1 cellular context compared by ENCODE assay signal in the genomic region with DNA sequence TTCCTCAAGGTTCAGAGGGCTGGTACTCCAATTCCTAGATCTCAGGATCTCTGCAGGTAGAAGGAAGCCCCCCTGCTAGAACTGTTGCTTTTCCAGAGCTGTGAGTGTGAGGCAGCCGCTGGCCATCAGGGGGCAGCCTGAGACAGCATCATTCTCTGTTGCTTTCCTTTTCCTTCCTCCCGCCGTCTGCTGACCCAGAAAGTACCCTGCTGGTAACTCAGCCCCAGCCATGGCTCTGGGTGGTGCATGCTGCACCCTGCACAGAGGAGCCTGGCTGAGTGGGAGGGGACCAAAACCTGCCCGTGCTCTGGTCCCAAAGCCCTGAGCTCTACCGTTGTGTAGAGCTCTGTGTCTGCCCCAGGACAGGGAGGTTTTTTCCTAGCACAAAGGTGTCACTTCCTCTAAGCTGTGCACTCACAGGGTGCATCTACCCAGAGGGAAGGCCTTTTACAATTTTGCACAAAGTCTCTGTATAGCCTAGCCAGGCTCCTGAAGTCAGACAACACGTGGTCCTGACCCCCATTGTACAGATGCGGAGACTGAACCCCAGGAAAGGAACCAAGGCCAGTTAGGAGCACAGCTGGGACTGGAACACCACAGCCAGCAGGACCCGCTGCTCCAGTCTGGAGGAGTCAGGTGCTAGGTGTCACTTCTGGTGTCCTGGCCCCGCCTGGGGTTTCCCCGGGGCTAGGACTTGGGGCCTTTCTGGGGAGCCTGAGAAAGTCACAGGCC.
TF ChIP-seq lines count a peak whose summit lies in the region.

No MANE protein-coding gene starts in this region.

TF ChIP-seq in K562, 482 proteins besides CTCF, POLR2A, EP300 and RAD21 (continued from another document and continues in another):
- TF ChIP-seq, protein P1, sequence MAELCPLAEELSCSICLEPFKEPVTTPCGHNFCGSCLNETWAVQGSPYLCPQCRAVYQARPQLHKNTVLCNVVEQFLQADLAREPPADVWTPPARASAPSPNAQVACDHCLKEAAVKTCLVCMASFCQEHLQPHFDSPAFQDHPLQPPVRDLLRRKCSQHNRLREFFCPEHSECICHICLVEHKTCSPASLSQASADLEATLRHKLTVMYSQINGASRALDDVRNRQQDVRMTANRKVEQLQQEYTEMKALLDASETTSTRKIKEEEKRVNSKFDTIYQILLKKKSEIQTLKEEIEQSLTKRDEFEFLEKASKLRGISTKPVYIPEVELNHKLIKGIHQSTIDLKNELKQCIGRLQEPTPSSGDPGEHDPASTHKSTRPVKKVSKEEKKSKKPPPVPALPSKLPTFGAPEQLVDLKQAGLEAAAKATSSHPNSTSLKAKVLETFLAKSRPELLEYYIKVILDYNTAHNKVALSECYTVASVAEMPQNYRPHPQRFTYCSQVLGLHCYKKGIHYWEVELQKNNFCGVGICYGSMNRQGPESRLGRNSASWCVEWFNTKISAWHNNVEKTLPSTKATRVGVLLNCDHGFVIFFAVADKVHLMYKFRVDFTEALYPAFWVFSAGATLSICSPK (IDR thresholded peaks at IDR 0.05; ENCODE audit: borderline replicate concordance): no peak
- TF ChIP-seq ZC3H8 (IDR thresholded peaks at IDR 0.05): no peak
- peak in 1 of 2 experiments; percentile 67; a peak in 2 of 4 replicates for TF ChIP-seq RCOR1 (IDR thresholded peaks at IDR 0.05; ENCODE audit: borderline replicate concordance in 1 of 2, low read depth in 2 of 2, low read length in 2 of 2)
- peak; percentile 93 for TF ChIP-seq ARID2 (IDR thresholded peaks at IDR 0.05)
- peak; percentile 20 for TF ChIP-seq ZNF146 (CRISPR knock-in tag; IDR thresholded peaks at IDR 0.05; ENCODE audit: unreplicated experiment)
- TF ChIP-seq NCOA2 (IDR thresholded peaks at IDR 0.05; ENCODE audit: partially characterized antibody in 2 of 2): no peak
- TF ChIP-seq JUND (IDR thresholded peaks at IDR 0.05; ENCODE audit: borderline replicate concordance, low read depth, low read length): peak; percentile 24; the same call in 1 of the 2 replicates
- TF ChIP-seq JUND (tag; IDR thresholded peaks at IDR 0.05; ENCODE audit: borderline replicate concordance, low read depth, low read length): 0 out of 3 replicates have a peak, but pooled peaks have one; percentile 17
- TF ChIP-seq NR2C2 (CRISPR knock-in tag; IDR thresholded peaks at IDR 0.05): no peak
- no peak for TF ChIP-seq NR2C2 (tag; IDR thresholded peaks at IDR 0.05)
- TF ChIP-seq ZFP30 (CRISPR knock-in tag; IDR thresholded peaks at IDR 0.05; ENCODE audit: borderline replicate concordance): no peak
- no peak for TF ChIP-seq WHSC1 (IDR thresholded peaks at IDR 0.05; ENCODE audit: low read length)
- no peak for TF ChIP-seq ZNF263 (CRISPR knock-in tag; IDR thresholded peaks at IDR 0.05; ENCODE audit: borderline replicate concordance)
- no peak for TF ChIP-seq KLF16 (IDR thresholded peaks at IDR 0.05)
- no peak for TF ChIP-seq NCOA1 (IDR thresholded peaks at IDR 0.05; ENCODE audit: low read depth)
- TF ChIP-seq SMAD2 (IDR thresholded peaks at IDR 0.05; ENCODE audit: low read depth, low read length): no peak
- TF ChIP-seq, protein P2, sequence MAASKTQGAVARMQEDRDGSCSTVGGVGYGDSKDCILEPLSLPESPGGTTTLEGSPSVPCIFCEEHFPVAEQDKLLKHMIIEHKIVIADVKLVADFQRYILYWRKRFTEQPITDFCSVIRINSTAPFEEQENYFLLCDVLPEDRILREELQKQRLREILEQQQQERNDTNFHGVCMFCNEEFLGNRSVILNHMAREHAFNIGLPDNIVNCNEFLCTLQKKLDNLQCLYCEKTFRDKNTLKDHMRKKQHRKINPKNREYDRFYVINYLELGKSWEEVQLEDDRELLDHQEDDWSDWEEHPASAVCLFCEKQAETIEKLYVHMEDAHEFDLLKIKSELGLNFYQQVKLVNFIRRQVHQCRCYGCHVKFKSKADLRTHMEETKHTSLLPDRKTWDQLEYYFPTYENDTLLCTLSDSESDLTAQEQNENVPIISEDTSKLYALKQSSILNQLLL (CRISPR knock-in tag; IDR thresholded peaks at IDR 0.05; ENCODE audit: borderline replicate concordance): no peak
- TF ChIP-seq, protein P3, sequence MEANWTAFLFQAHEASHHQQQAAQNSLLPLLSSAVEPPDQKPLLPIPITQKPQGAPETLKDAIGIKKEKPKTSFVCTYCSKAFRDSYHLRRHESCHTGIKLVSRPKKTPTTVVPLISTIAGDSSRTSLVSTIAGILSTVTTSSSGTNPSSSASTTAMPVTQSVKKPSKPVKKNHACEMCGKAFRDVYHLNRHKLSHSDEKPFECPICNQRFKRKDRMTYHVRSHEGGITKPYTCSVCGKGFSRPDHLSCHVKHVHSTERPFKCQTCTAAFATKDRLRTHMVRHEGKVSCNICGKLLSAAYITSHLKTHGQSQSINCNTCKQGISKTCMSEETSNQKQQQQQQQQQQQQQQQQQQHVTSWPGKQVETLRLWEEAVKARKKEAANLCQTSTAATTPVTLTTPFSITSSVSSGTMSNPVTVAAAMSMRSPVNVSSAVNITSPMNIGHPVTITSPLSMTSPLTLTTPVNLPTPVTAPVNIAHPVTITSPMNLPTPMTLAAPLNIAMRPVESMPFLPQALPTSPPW (CRISPR knock-in tag; IDR thresholded peaks at IDR 0.05): peak; percentile 26; the same call in 1 of the 2 replicates
- TF ChIP-seq, protein P4, sequence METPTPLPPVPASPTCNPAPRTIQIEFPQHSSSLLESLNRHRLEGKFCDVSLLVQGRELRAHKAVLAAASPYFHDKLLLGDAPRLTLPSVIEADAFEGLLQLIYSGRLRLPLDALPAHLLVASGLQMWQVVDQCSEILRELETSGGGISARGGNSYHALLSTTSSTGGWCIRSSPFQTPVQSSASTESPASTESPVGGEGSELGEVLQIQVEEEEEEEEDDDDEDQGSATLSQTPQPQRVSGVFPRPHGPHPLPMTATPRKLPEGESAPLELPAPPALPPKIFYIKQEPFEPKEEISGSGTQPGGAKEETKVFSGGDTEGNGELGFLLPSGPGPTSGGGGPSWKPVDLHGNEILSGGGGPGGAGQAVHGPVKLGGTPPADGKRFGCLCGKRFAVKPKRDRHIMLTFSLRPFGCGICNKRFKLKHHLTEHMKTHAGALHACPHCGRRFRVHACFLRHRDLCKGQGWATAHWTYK (CRISPR knock-in tag; IDR thresholded peaks at IDR 0.05): peak; percentile 57; the same call in 1 of the 2 replicates
- TF ChIP-seq HNRNPH1 (optimal IDR thresholded peaks at IDR 0.05; ENCODE audit: low read depth, low read length): no peak
- no peak for TF ChIP-seq PPARD (CRISPR knock-in tag; IDR thresholded peaks at IDR 0.05)
- no peak for TF ChIP-seq NFXL1 (CRISPR knock-in tag; IDR thresholded peaks at IDR 0.05)
- peak; percentile 97 for TF ChIP-seq SMC3 (conservative IDR thresholded peaks at IDR 0.05; ENCODE audit: insufficient read depth, low read depth, low read length)
- TF ChIP-seq TEAD1 (CRISPR knock-in tag; IDR thresholded peaks at IDR 0.05): 0 out of 4 replicates have a peak, but pooled peaks of 1 of the 2 experiments have one; percentile 62
- TF ChIP-seq, protein P5, sequence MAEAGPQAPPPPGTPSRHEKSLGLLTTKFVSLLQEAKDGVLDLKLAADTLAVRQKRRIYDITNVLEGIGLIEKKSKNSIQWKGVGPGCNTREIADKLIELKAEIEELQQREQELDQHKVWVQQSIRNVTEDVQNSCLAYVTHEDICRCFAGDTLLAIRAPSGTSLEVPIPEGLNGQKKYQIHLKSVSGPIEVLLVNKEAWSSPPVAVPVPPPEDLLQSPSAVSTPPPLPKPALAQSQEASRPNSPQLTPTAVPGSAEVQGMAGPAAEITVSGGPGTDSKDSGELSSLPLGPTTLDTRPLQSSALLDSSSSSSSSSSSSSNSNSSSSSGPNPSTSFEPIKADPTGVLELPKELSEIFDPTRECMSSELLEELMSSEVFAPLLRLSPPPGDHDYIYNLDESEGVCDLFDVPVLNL (CRISPR knock-in tag; IDR thresholded peaks at IDR 0.05; ENCODE audit: low read depth): no peak
- 0 out of 2 replicates have a peak, but pooled peaks have one; percentile 11 for TF ChIP-seq ZNF165 (CRISPR knock-in tag; IDR thresholded peaks at IDR 0.05; ENCODE audit: borderline replicate concordance)
- TF ChIP-seq BRD9 (IDR thresholded peaks at IDR 0.05; ENCODE audit: low read depth, partially characterized antibody): peak; percentile 82
- no peak for TF ChIP-seq NFE2L1 (tag; IDR thresholded peaks at IDR 0.05; ENCODE audit: borderline replicate concordance, low read depth)
- TF ChIP-seq ZNF551 (CRISPR knock-in tag; IDR thresholded peaks at IDR 0.05): no peak
- TF ChIP-seq, protein P6, sequence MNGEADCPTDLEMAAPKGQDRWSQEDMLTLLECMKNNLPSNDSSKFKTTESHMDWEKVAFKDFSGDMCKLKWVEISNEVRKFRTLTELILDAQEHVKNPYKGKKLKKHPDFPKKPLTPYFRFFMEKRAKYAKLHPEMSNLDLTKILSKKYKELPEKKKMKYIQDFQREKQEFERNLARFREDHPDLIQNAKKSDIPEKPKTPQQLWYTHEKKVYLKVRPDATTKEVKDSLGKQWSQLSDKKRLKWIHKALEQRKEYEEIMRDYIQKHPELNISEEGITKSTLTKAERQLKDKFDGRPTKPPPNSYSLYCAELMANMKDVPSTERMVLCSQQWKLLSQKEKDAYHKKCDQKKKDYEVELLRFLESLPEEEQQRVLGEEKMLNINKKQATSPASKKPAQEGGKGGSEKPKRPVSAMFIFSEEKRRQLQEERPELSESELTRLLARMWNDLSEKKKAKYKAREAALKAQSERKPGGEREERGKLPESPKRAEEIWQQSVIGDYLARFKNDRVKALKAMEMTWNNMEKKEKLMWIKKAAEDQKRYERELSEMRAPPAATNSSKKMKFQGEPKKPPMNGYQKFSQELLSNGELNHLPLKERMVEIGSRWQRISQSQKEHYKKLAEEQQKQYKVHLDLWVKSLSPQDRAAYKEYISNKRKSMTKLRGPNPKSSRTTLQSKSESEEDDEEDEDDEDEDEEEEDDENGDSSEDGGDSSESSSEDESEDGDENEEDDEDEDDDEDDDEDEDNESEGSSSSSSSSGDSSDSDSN (IDR thresholded peaks at IDR 0.05; ENCODE audit: borderline replicate concordance in 1 of 2, low read depth in 2 of 2, low read length in 2 of 2): no peak
- no peak for TF ChIP-seq ZNF232 (CRISPR knock-in tag; IDR thresholded peaks at IDR 0.05)
- TF ChIP-seq DNMT1 (IDR thresholded peaks at IDR 0.05): no peak
- TF ChIP-seq BHLHE40 (IDR thresholded peaks at IDR 0.05; ENCODE audit: low read length): peak; percentile 39; the same call in 1 of the 2 replicates
- no peak for TF ChIP-seq HMG20A (CRISPR knock-in tag; conservative IDR thresholded peaks at IDR 0.05)
- no peak for TF ChIP-seq CHCHD3 (CRISPR knock-in tag; IDR thresholded peaks at IDR 0.05)
- no peak for TF ChIP-seq CEBPB (tag; IDR thresholded peaks at IDR 0.05)
- TF ChIP-seq XRCC3 (IDR thresholded peaks at IDR 0.05): no peak
- no peak for TF ChIP-seq PHB2 (IDR thresholded peaks at IDR 0.05; ENCODE audit: low read depth)
- peak; percentile 46; the same call in 1 of the 2 replicates for TF ChIP-seq CTBP1 (IDR thresholded peaks at IDR 0.05; ENCODE audit: borderline replicate concordance)
- TF ChIP-seq YY1 (IDR thresholded peaks at IDR 0.05; ENCODE audit: borderline replicate concordance in 1 of 3, control insufficient read depth in 1 of 3, extremely low read depth in 1 of 3, insufficient read depth in 3 of 3, insufficient read length in 1 of 3, insufficient replicate concordance in 2 of 3, low read depth in 1 of 3, low read length in 2 of 3): peak in 2 of 3 experiments; percentile 31 to 36
- TF ChIP-seq RB1 (IDR thresholded peaks at IDR 0.05; ENCODE audit: low read depth): peak; percentile 70; the same call in 1 of the 2 replicates
- no peak for TF ChIP-seq CXXC5 (CRISPR knock-in tag; IDR thresholded peaks at IDR 0.05)
- TF ChIP-seq TOE1 (IDR thresholded peaks at IDR 0.05; ENCODE audit: borderline replicate concordance): peak; percentile 51; the same call in 1 of the 2 replicates
- TF ChIP-seq TOE1 (CRISPR knock-in tag; IDR thresholded peaks at IDR 0.05; ENCODE audit: borderline replicate concordance, low read depth): no peak
- TF ChIP-seq ETV6 (IDR thresholded peaks at IDR 0.05; ENCODE audit: borderline replicate concordance in 1 of 2, low read depth in 2 of 2, low read length in 1 of 2): 0 out of 4 replicates have a peak, but pooled peaks of 1 of the 2 experiments have one; percentile 43
- no peak for TF ChIP-seq ETV6 (CRISPR knock-in tag; IDR thresholded peaks at IDR 0.05; ENCODE audit: borderline replicate concordance)
- TF ChIP-seq, protein P7, sequence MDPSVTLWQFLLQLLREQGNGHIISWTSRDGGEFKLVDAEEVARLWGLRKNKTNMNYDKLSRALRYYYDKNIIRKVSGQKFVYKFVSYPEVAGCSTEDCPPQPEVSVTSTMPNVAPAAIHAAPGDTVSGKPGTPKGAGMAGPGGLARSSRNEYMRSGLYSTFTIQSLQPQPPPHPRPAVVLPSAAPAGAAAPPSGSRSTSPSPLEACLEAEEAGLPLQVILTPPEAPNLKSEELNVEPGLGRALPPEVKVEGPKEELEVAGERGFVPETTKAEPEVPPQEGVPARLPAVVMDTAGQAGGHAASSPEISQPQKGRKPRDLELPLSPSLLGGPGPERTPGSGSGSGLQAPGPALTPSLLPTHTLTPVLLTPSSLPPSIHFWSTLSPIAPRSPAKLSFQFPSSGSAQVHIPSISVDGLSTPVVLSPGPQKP (CRISPR knock-in tag; IDR thresholded peaks at IDR 0.05): no peak
- TF ChIP-seq, protein P8, sequence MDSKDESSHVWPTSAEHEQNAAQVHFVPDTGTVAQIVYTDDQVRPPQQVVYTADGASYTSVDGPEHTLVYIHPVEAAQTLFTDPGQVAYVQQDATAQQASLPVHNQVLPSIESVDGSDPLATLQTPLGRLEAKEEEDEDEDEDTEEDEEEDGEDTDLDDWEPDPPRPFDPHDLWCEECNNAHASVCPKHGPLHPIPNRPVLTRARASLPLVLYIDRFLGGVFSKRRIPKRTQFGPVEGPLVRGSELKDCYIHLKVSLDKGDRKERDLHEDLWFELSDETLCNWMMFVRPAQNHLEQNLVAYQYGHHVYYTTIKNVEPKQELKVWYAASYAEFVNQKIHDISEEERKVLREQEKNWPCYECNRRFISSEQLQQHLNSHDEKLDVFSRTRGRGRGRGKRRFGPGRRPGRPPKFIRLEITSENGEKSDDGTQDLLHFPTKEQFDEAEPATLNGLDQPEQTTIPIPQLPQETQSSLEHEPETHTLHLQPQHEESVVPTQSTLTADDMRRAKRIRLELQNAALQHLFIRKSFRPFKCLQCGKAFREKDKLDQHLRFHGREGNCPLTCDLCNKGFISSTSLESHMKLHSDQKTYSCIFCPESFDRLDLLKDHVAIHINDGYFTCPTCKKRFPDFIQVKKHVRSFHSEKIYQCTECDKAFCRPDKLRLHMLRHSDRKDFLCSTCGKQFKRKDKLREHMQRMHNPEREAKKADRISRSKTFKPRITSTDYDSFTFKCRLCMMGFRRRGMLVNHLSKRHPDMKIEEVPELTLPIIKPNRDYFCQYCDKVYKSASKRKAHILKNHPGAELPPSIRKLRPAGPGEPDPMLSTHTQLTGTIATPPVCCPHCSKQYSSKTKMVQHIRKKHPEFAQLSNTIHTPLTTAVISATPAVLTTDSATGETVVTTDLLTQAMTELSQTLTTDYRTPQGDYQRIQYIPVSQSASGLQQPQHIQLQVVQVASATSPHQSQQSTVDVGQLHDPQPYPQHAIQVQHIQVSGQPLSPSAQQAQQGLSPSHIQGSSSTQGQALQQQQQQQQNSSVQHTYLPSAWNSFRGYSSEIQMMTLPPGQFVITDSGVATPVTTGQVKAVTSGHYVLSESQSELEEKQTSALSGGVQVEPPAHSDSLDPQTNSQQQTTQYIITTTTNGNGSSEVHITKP (IDR thresholded peaks at IDR 0.05; ENCODE audit: partially characterized antibody): peak; percentile 51
